1 cellular context compared by ENCODE assay signal in genomic region chr19:13117772-13118423, GRCh38.
TF ChIP-seq lines count a peak whose summit lies in the region.

Gene NACC1, plus strand, starts transcription at chr19:13118264. Its CDS starts 16,944 bp downstream, at chr19:13135208.

TF ChIP-seq in HepG2, 621 proteins besides CTCF, POLR2A, EP300 and RAD21 (continued from another document and continues in another):
- TF ChIP-seq ATF2 (CRISPR knock-in tag; IDR thresholded peaks at IDR 0.05) (no peak), ZNF414 (CRISPR knock-in tag; IDR thresholded peaks at IDR 0.05) (no peak), FOXO1 (CRISPR knock-in tag; IDR thresholded peaks at IDR 0.05) (0 out of 2 replicates have a peak, but pooled peaks have one; percentile 18), ZHX1 (CRISPR knock-in tag; IDR thresholded peaks at IDR 0.05; ENCODE audit: low read depth) (no peak), ZNF232 (CRISPR knock-in tag; IDR thresholded peaks at IDR 0.05; ENCODE audit: borderline replicate concordance) (no peak), TAF1 (CRISPR knock-in tag; IDR thresholded peaks at IDR 0.05) (peak; percentile 41; the same call in 1 of the 2 replicates), ATAD3A (CRISPR knock-in tag; IDR thresholded peaks at IDR 0.05) (no peak), GZF1 (CRISPR knock-in tag; IDR thresholded peaks at IDR 0.05) (no peak), ZNF724P (CRISPR knock-in tag; IDR thresholded peaks at IDR 0.05; ENCODE audit: borderline replicate concordance) (no peak), ZNF570 (CRISPR knock-in tag; IDR thresholded peaks at IDR 0.05; ENCODE audit: borderline replicate concordance) (no peak), REXO4 (CRISPR knock-in tag; IDR thresholded peaks at IDR 0.05; ENCODE audit: borderline replicate concordance) (no peak), NRL (CRISPR knock-in tag; IDR thresholded peaks at IDR 0.05; ENCODE audit: borderline replicate concordance) (no peak), ZSCAN20 (CRISPR knock-in tag; IDR thresholded peaks at IDR 0.05; ENCODE audit: borderline replicate concordance) (no peak), TBL1XR1 (IDR thresholded peaks at IDR 0.05; ENCODE audit: borderline replicate concordance, low read length, partially characterized antibody) (peak; percentile 10), ZFP1 (CRISPR knock-in tag; IDR thresholded peaks at IDR 0.05) (no peak), EZH2 (conservative IDR thresholded peaks at IDR 0.05; ENCODE audit: low read depth, low read length) (no peak), ZNF550 (CRISPR knock-in tag; IDR thresholded peaks at IDR 0.05; ENCODE audit: borderline replicate concordance) (no peak), RBM39 (IDR thresholded peaks at IDR 0.05; ENCODE audit: low read depth, low read length, poor library complexity, severe bottlenecking) (no peak), ZNF766 (CRISPR knock-in tag; IDR thresholded peaks at IDR 0.05; ENCODE audit: borderline replicate concordance) (no peak), PHF20 (CRISPR knock-in tag; IDR thresholded peaks at IDR 0.05) (no peak), ZNF556 (CRISPR knock-in tag; IDR thresholded peaks at IDR 0.05; ENCODE audit: borderline replicate concordance) (no peak), ZBTB26 (CRISPR knock-in tag; IDR thresholded peaks at IDR 0.05; ENCODE audit: borderline replicate concordance) (no peak), TBP (CRISPR knock-in tag; IDR thresholded peaks at IDR 0.05) (no peak), MEIS2 (CRISPR knock-in tag; IDR thresholded peaks at IDR 0.05) (no peak; the same call in 1 of the 2 replicates), MTA1 (CRISPR knock-in tag; IDR thresholded peaks at IDR 0.05; ENCODE audit: borderline replicate concordance) (no peak), ZNF605 (CRISPR knock-in tag; IDR thresholded peaks at IDR 0.05) (no peak), FOXK2 (IDR thresholded peaks at IDR 0.05) (no peak), ATF5 (CRISPR knock-in tag; IDR thresholded peaks at IDR 0.05; ENCODE audit: low read depth) (no peak), HOXA5 (CRISPR knock-in tag; IDR thresholded peaks at IDR 0.05) (no peak), SMC3 (IDR thresholded peaks at IDR 0.05; ENCODE audit: low read length) (no peak), HNF1A (IDR thresholded peaks at IDR 0.05; ENCODE audit: low read depth) (no peak), HNF1A (CRISPR knock-in tag; IDR thresholded peaks at IDR 0.05; ENCODE audit: borderline replicate concordance) (no peak), ZNF407 (CRISPR knock-in tag; IDR thresholded peaks at IDR 0.05; ENCODE audit: not compliant biosample characterization) (no peak), CREM (IDR thresholded peaks at IDR 0.05) (no peak), CREM (CRISPR knock-in tag; IDR thresholded peaks at IDR 0.05) (no peak)
